ENCODE assay signal across 28 cellular contexts in the genomic region with DNA sequence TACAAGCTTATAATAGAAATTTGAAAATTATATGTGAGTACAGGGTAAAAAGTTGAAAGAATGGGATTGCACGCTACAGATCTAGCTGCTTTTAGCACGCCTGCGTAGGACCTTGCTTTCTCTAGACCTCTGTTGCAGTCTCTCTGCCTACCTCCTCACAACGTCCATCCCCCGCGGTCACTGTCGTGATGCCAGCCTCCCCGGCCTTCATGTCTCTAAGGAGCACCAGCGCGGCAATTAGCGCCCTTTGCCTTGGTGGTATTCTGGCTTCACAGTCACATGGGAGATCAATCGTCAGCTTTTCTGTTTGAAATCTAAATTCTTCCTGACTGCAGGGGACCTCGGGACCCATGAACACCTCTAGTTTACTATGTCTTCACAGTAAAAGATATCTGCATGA.
"Had no signal": no experiment of that assay in that cellular context is flagged by ENCODE, and none has a peak within 500 bp of the region (broad histone marks: within the 10 kb centered on the region; RNA-seq: fewer than 3 reads in every experiment).

No MANE protein-coding gene starts in this region.

- H3K9me3 ChIP-seq: neutrophil, pancreas, prostate gland, right lobe of liver, sigmoid colon, stomach, thoracic aorta, thyroid gland, tibial nerve, upper lobe of left lung, vagina had no signal

- H3K27ac ChIP-seq: neutrophil, pancreas, prostate gland, right lobe of liver, sigmoid colon, skin epidermis, stomach, thoracic aorta, tibial nerve, upper lobe of left lung, vagina had no signal

- H3K4me1 Mint-ChIP-seq: naive thymus-derived CD4-positive, alpha-beta T cell; neural crest cell; stimulated activated effector memory CD8-positive, alpha-beta T cell treated with anti-CD3 and anti-CD28 coated beads, Interleukin-12 subunit alpha, Interleukin-12 subunit beta, amount 100 ng/mL, for 72 hours; stimulated activated naive B cell treated with anti-CD40 and anti-IgM and Interleukin-4, amounts not matched to agents 10 μg/mL and 1 μg/mL and 100 μg/mL, for 72 hours had no signal

- DNase-seq: naive thymus-derived CD4-positive, alpha-beta T cell; natural killer cell; nucleus accumbens; pancreas; right cardiac atrium; right lobe of liver; sigmoid colon; stimulated activated CD4-positive, alpha-beta T cell treated with anti-CD3 and anti-CD28 coated beads, Interleukin-15, amount 100 ng/mL, for 24 hours; stimulated activated CD4-positive, alpha-beta T cell treated with anti-CD3 and anti-CD28 coated beads, Interleukin-2, amount 100 ng/mL, for 24 hours; stimulated activated CD4-positive, alpha-beta T cell treated with anti-CD3 and anti-CD28 coated beads, Interleukin-2, amount 100 ng/mL, for 48 hours; stimulated activated CD4-positive, alpha-beta T cell treated with anti-CD3 and anti-CD28 coated beads, Interleukin-4, amount 100 ng/mL, for 24 hours; stimulated activated naive B cell treated with anti-CD40 and anti-IgM and Interleukin-4, amounts not matched to agents 10 μg/mL and 1 μg/mL and 100 μg/mL, for 72 hours; stimulated activated naive CD4-positive, alpha-beta T cell treated with Interleukin-2 at 50 U/mL for 16 hours; stomach; trophoblast cell; upper lobe of left lung had no signal

- H3K27ac Mint-ChIP-seq: naive thymus-derived CD4-positive, alpha-beta T cell; natural killer cell; nephron; stimulated activated effector memory CD8-positive, alpha-beta T cell treated with anti-CD3 and anti-CD28 coated beads, Interleukin-12 subunit alpha, Interleukin-12 subunit beta, amount 100 ng/mL, for 72 hours; stimulated activated naive B cell treated with anti-CD40 and anti-IgM and Interleukin-4, amounts not matched to agents 10 μg/mL and 1 μg/mL and 100 μg/mL, for 72 hours; stimulated activated naive CD8-positive, alpha-beta T cell treated with anti-CD3 and anti-CD28 coated beads, Interleukin-15, Interleukin-2, amounts not matched to agents 100 ng/mL and 50 ng/mL, for 24 hours had no signal

- H3K4me2 ChIP-seq: smooth muscle cell had no signal

- H3K4me1 ChIP-seq: pancreas, prostate gland, right lobe of liver, sigmoid colon, stomach, tibial nerve, vagina had no signal

- H3K4me3 ChIP-seq: pancreas, prostate gland, right lobe of liver, sigmoid colon, skin epidermis, smooth muscle cell, stomach, thoracic aorta, thyroid gland, tibial nerve, upper lobe of left lung, vagina had no signal

- H3K36me3 Mint-ChIP-seq: naive thymus-derived CD4-positive, alpha-beta T cell; natural killer cell; stimulated activated effector memory CD8-positive, alpha-beta T cell treated with anti-CD3 and anti-CD28 coated beads, Interleukin-12 subunit alpha, Interleukin-12 subunit beta, amount 100 ng/mL, for 72 hours; stimulated activated naive B cell treated with anti-CD40 and anti-IgM and Interleukin-4, amounts not matched to agents 10 μg/mL and 1 μg/mL and 100 μg/mL, for 72 hours had no signal

- H3K9me3 Mint-ChIP-seq: natural killer cell, nephron, neural crest cell had no signal

- H3K36me3 ChIP-seq: neutrophil had no signal

- H3K4me3 Mint-ChIP-seq: naive thymus-derived CD4-positive, alpha-beta T cell; natural killer cell; nephron; neural crest cell; stimulated activated effector memory CD8-positive, alpha-beta T cell treated with anti-CD3 and anti-CD28 coated beads, Interleukin-12 subunit alpha, Interleukin-12 subunit beta, amount 100 ng/mL, for 72 hours; stimulated activated naive B cell treated with anti-CD40 and anti-IgM and Interleukin-4, amounts not matched to agents 10 μg/mL and 1 μg/mL and 100 μg/mL, for 72 hours; stimulated activated naive CD8-positive, alpha-beta T cell treated with anti-CD3 and anti-CD28 coated beads, Interleukin-15, Interleukin-2, amounts not matched to agents 100 ng/mL and 50 ng/mL, for 24 hours had no signal

- H3K27me3 ChIP-seq: neutrophil, pancreas, right lobe of liver, sigmoid colon, stomach, thyroid gland, tibial nerve, upper lobe of left lung, vagina had no signal

- ATAC-seq: naive thymus-derived CD4-positive, alpha-beta T cell; natural killer cell; pancreas; right cardiac atrium; right lobe of liver; stimulated activated effector memory CD8-positive, alpha-beta T cell treated with anti-CD3 and anti-CD28 coated beads, Interleukin-12 subunit alpha, Interleukin-12 subunit beta, amount 100 ng/mL, for 72 hours; stimulated activated naive B cell treated with anti-CD40 and anti-IgM and Interleukin-4, amounts not matched to agents 10 μg/mL and 1 μg/mL and 100 μg/mL, for 72 hours had no signal
